20 cellular contexts compared by ENCODE assay signal in genomic region chr1:16119504-16119903, GRCh38. TPM values are rescaled to one million over a fixed set of nuclear protein-coding genes. Genes with fewer than 3 reads are reported as not detected.
"Had no signal": no experiment of that assay in that cellular context is flagged by ENCODE, and none has a peak within 500 bp of the region (broad histone marks: within the 10 kb centered on the region; RNA-seq: fewer than 3 reads in every experiment).

No MANE protein-coding gene starts in this region.

- H3K27ac ChIP-seq: brain microvascular endothelial cell, coronary artery, thoracic aorta had no signal

- H3K27me3 Mint-ChIP-seq: activated CD4-positive, alpha-beta T cell treated with anti-CD3 and anti-CD28 coated beads, Interleukin-2, amount 10 ng/mL, durations not matched to agents 24 days and 14 days; activated T-cell treated with anti-CD3 and anti-CD28 coated beads, Interleukin-2, amount 50 U/mL, for 24 hours; central memory CD8-positive, alpha-beta T cell had no signal

- FAIRE-seq: frontal cortex had no signal

- H3K9me3 Mint-ChIP-seq: activated CD4-positive, alpha-beta T cell treated with anti-CD3 and anti-CD28 coated beads, Interleukin-2, amount 10 ng/mL, durations not matched to agents 24 days and 14 days; activated naive CD4-positive, alpha-beta T cell treated with anti-CD3 and anti-CD28 coated beads for 36 hours; activated naive CD8-positive, alpha-beta T cell treated with anti-CD3 and anti-CD28 coated beads, Interleukin-2, amount 50 U/mL, for 24 hours; activated T-cell treated with anti-CD3 and anti-CD28 coated beads, Interleukin-2, amount 50 U/mL, for 24 hours; activated T-helper 2 cell treated with anti-CD3 and anti-CD28 coated beads, Interferon-gamma antibody, Interleukin-2, Interleukin-4, amounts not matched to agents 10 μg/mL and 5 μg/mL and 100 μg/mL, durations not matched to agents 14 hours and 24 hours and 36 hours; central memory CD8-positive, alpha-beta T cell; memory B cell; naive thymus-derived CD8-positive, alpha-beta T cell; stimulated activated naive B cell treated with anti-CD40 and anti-IgM and Interleukin-4, amounts not matched to agents 10 μg/mL and 1 μg/mL and 100 μg/mL, for 72 hours had no signal

- H3K4me3 ChIP-seq: coronary artery, thoracic aorta had no signal

- H3K36me3 Mint-ChIP-seq: memory B cell; naive thymus-derived CD8-positive, alpha-beta T cell; stimulated activated naive B cell treated with anti-CD40 and anti-IgM and Interleukin-4, amounts not matched to agents 10 μg/mL and 1 μg/mL and 100 μg/mL, for 72 hours had no signal

- H3K4me3 Mint-ChIP-seq: activated CD4-positive, alpha-beta T cell treated with anti-CD3 and anti-CD28 coated beads, Interleukin-2, amount 10 ng/mL, durations not matched to agents 24 days and 14 days; activated CD8-positive, alpha-beta T cell treated with anti-CD3 and anti-CD28 coated beads, Interleukin-2, amount 10 ng/mL, durations not matched to agents 7 days and 5 days; activated naive CD4-positive, alpha-beta T cell treated with anti-CD3 and anti-CD28 coated beads for 36 hours; activated naive CD8-positive, alpha-beta T cell treated with anti-CD3 and anti-CD28 coated beads, Interleukin-2, amount 50 U/mL, for 24 hours; activated T-cell treated with anti-CD3 and anti-CD28 coated beads, Interleukin-2, amount 50 U/mL, for 24 hours; central memory CD8-positive, alpha-beta T cell; memory B cell; naive thymus-derived CD8-positive, alpha-beta T cell; stimulated activated naive B cell treated with anti-CD40 and anti-IgM and Interleukin-4, amounts not matched to agents 10 μg/mL and 1 μg/mL and 100 μg/mL, for 72 hours had no signal

- DNase-seq: activated CD4-positive, alpha-beta T cell treated with anti-CD3 and anti-CD28 coated beads, Interleukin-2, amount 10 ng/mL, durations not matched to agents 24 days and 14 days; activated CD8-positive, alpha-beta T cell treated with anti-CD3 and anti-CD28 coated beads, Interleukin-2, amount 10 ng/mL, durations not matched to agents 7 days and 5 days; activated naive CD4-positive, alpha-beta T cell treated with anti-CD3 and anti-CD28 coated beads for 36 hours; activated naive CD8-positive, alpha-beta T cell treated with anti-CD3 and anti-CD28 coated beads, Interleukin-2, amount 50 U/mL, for 24 hours; activated T-cell treated with anti-CD3 and anti-CD28 coated beads, Interleukin-2, amount 50 U/mL, for 24 hours; brain microvascular endothelial cell; kidney glomerular epithelial cell; naive thymus-derived CD8-positive, alpha-beta T cell; occipital lobe; retina; stimulated activated naive B cell treated with anti-CD40 and anti-IgM and Interleukin-4, amounts not matched to agents 10 μg/mL and 1 μg/mL and 100 μg/mL, for 72 hours; T-helper 1 cell; T-helper 9 cell had no signal

- ATAC-seq: activated CD8-positive, alpha-beta T cell treated with anti-CD3 and anti-CD28 coated beads, Interleukin-2, amount 10 ng/mL, durations not matched to agents 7 days and 5 days; activated naive CD8-positive, alpha-beta T cell treated with anti-CD3 and anti-CD28 coated beads, Interleukin-2, amount 50 U/mL, for 24 hours; left ventricle myocardium superior; naive thymus-derived CD8-positive, alpha-beta T cell; stimulated activated naive B cell treated with anti-CD40 and anti-IgM and Interleukin-4, amounts not matched to agents 10 μg/mL and 1 μg/mL and 100 μg/mL, for 72 hours had no signal

- H3K27ac Mint-ChIP-seq: activated CD4-positive, alpha-beta T cell treated with anti-CD3 and anti-CD28 coated beads, Interleukin-2, amount 10 ng/mL, durations not matched to agents 24 days and 14 days; activated CD8-positive, alpha-beta T cell treated with anti-CD3 and anti-CD28 coated beads, Interleukin-2, amount 10 ng/mL, durations not matched to agents 7 days and 5 days; activated naive CD4-positive, alpha-beta T cell treated with anti-CD3 and anti-CD28 coated beads for 36 hours; activated naive CD8-positive, alpha-beta T cell treated with anti-CD3 and anti-CD28 coated beads, Interleukin-2, amount 50 U/mL, for 24 hours; activated T-cell treated with anti-CD3 and anti-CD28 coated beads, Interleukin-2, amount 50 U/mL, for 24 hours; activated T-helper 2 cell treated with anti-CD3 and anti-CD28 coated beads, Interferon-gamma antibody, Interleukin-2, Interleukin-4, amounts not matched to agents 10 μg/mL and 5 μg/mL and 100 μg/mL, durations not matched to agents 14 hours and 24 hours and 36 hours; memory B cell; stimulated activated naive B cell treated with anti-CD40 and anti-IgM and Interleukin-4, amounts not matched to agents 10 μg/mL and 1 μg/mL and 100 μg/mL, for 72 hours had no signal

- H3K27me3 ChIP-seq: brain microvascular endothelial cell had no signal

- H3K9me3 ChIP-seq: thoracic aorta had no signal

RNA-seq across cellular contexts. Expression of gene EPHA2, which starts 36.4 kb away (rescaled TPM):
- total RNA-seq: activated CD4-positive, alpha-beta T cell treated with anti-CD3 and anti-CD28 coated beads, Interleukin-2, amount 10 ng/mL, durations not matched to agents 24 days and 14 days; activated CD8-positive, alpha-beta T cell treated with anti-CD3 and anti-CD28 coated beads, Interleukin-2, amount 10 ng/mL, durations not matched to agents 7 days and 5 days; activated T-helper 2 cell treated with anti-CD3 and anti-CD28 coated beads, Interferon-gamma antibody, Interleukin-2, Interleukin-4, amounts not matched to agents 10 μg/mL and 5 μg/mL and 100 μg/mL, durations not matched to agents 14 hours and 24 hours and 36 hours; naive thymus-derived CD8-positive, alpha-beta T cell had no signal
- polyA plus RNA-seq: naive thymus-derived CD8-positive, alpha-beta T cell had no signal

RNA-seq across cellular contexts. Expression of gene FAM131C, which starts 46.1 kb away (rescaled TPM):
- total RNA-seq: activated naive CD4-positive, alpha-beta T cell treated with anti-CD3 and anti-CD28 coated beads for 36 hours; naive thymus-derived CD8-positive, alpha-beta T cell; thoracic aorta had no signal
- polyA plus RNA-seq: naive thymus-derived CD8-positive, alpha-beta T cell had no signal
